Comparison of ENCODE assay signal across 17 cellular contexts in genomic region chr2:3257166-3257565, GRCh38.
A peak's percentile ranks its signal among the peaks of the same experiment; 100 is the strongest.
DNase-seq lines count a peak whose midpoint lies in the region; FAIRE-seq and TF ChIP-seq lines count a peak whose summit lies in the region.
"Had no signal": no experiment of that assay in that cellular context is flagged by ENCODE, and none has a peak within 500 bp of the region (broad histone marks: within the 10 kb centered on the region; RNA-seq: fewer than 3 reads in every experiment).

No MANE protein-coding gene starts in this region.

- H3K18ac ChIP-seq in mesendoderm (ENCODE audit: low read length), result no peak overlapping the region

- no peak for TF ChIP-seq CTCF in A673 (conservative IDR thresholded peaks at IDR 0.05; ENCODE audit: low read depth, low read length)
- TF ChIP-seq CTCF in Caco-2 (IDR thresholded peaks at IDR 0.05; ENCODE audit: insufficient read depth in 1 of 2, low read depth in 1 of 2, low read length in 1 of 2, severe bottlenecking in 1 of 2, unreplicated experiment in 1 of 2), result no peak

- DNase-seq in A673 (ENCODE audit: low spot score) (peak; percentile 40), NCI-H1694 (lab: John Stamatoyannopoulos, UW) (peak; percentile 90), caudate nucleus (lab: John Stamatoyannopoulos, UW) (peak in 44 of 61 donors; percentile 10 to 91 (median 55)), mesendoderm (peak; percentile 70), OCI-M1 (lab: John Stamatoyannopoulos, UW) (no peak), HTR-8/SVneo (ENCODE audit: insufficient read length, low spot score) (no peak), Caco-2 (no peak), NCI-H2227 treated with DMSO at 0.1 percent for 48 hours (lab: John Stamatoyannopoulos, UW) (no peak)
- DNase-seq: activated CD4-positive, alpha-beta T cell treated with anti-CD3 and anti-CD28 coated beads for 1 hour; activated T-cell treated with anti-CD3 and anti-CD28 coated beads, Interleukin-2, amount 50 U/mL, for 72 hours; Calu3; NCI-H146; SW 1271; tibial artery had no signal

- H3K27me3 ChIP-seq in A673 (replicated peaks; ENCODE audit: insufficient read depth, low read depth, low read length, poor library complexity), result no peaks in the 10 kb centered on the region
- no peaks in the 10 kb centered on the region for H3K27me3 ChIP-seq in mesendoderm (ENCODE audit: insufficient read depth, low read length, poor library complexity)
- no peaks in the 10 kb centered on the region for H3K27me3 ChIP-seq in Caco-2 (replicated peaks; ENCODE audit: control insufficient read depth, insufficient read depth, low read length)
- H3K27me3 ChIP-seq: tibial artery had no signal

- H3K27ac ChIP-seq in A673 (ENCODE audit: low read depth, low read length, poor library complexity, severe bottlenecking), result no peak overlapping the region
- peak overlapping the region; percentile 79 for H3K27ac ChIP-seq in caudate nucleus (ENCODE audit: low read depth, low read length)
- H3K27ac ChIP-seq in mesendoderm (ENCODE audit: low read depth, low read length), result no peak overlapping the region
- H3K27ac ChIP-seq: epithelial cell of prostate, KMS-11, tibial artery had no signal

- no CpG with 5 or more reads among the region's 14 CpGs for WGBS in mesendoderm (ENCODE audit: extremely low coverage, insufficient coverage, low lambda C conversion rate)

- H3K4ac ChIP-seq in mesendoderm (ENCODE audit: low read depth, low read length), result no peak overlapping the region

- H3K36me3 ChIP-seq in A673 (ENCODE audit: insufficient read depth, low read length, poor library complexity, severe bottlenecking), result no peaks in the 10 kb centered on the region
- H3K36me3 ChIP-seq in mesendoderm (ENCODE audit: control insufficient read depth, insufficient read depth, low read length), result no peaks in the 10 kb centered on the region
- H3K36me3 ChIP-seq in Caco-2 (ENCODE audit: control insufficient read depth, insufficient read depth, low read length), result no peaks in the 10 kb centered on the region; the same call in 1 of the 2 replicates

- H3K4me1 ChIP-seq in A673 (ENCODE audit: insufficient read depth, low read length, poor library complexity, severe bottlenecking), result peaks cover 11% of the 10 kb centered on the region
- no peaks in the 10 kb centered on the region for H3K4me1 ChIP-seq in mesendoderm (ENCODE audit: control insufficient read depth, low read depth, low read length)
- H3K4me1 ChIP-seq in Caco-2, result no peaks in the 10 kb centered on the region
- H3K4me1 ChIP-seq: tibial artery had no signal

- no peak overlapping the region for H3K4me2 ChIP-seq in mesendoderm (ENCODE audit: low read length)
- H3K4me2 ChIP-seq: KMS-11 had no signal

- H3K4me1 Mint-ChIP-seq in Caco-2 (ENCODE audit: low read depth, unreplicated experiment), result no peaks in the 10 kb centered on the region

- H3K79me1 ChIP-seq in mesendoderm (ENCODE audit: low read length), result peaks cover 3% of the 10 kb centered on the region

- H2BK5ac ChIP-seq in mesendoderm (ENCODE audit: low read length), result no peak overlapping the region

- BruUV-seq in A673 (replicated peaks; lab: Mats Ljungman, UMichigan) (no TSS peak), Caco-2 (replicated peaks; lab: Mats Ljungman, UMichigan) (no TSS peak)

- no peak overlapping the region for H2BK120ac ChIP-seq in mesendoderm (ENCODE audit: low read depth, low read length)

- no peaks in the 10 kb centered on the region for H3K9me3 Mint-ChIP-seq in Caco-2 (ENCODE audit: unreplicated experiment)
- H3K9me3 Mint-ChIP-seq: activated T-cell treated with anti-CD3 and anti-CD28 coated beads, Interleukin-2, amount 50 U/mL, for 72 hours had no signal

- POLR2A ChIA-PET in A673 (lab: Charles Lee; ENCODE audit: low non-redundant PET), result no interaction called here
- POLR2A ChIA-PET in Caco-2 (lab: Charles Lee), result no interaction called here

- H3K27ac Mint-ChIP-seq in Caco-2 (ENCODE audit: unreplicated experiment), result no peak overlapping the region
- H3K27ac Mint-ChIP-seq: activated T-cell treated with anti-CD3 and anti-CD28 coated beads, Interleukin-2, amount 50 U/mL, for 72 hours had no signal

- no peak overlapping the region for H3K9ac ChIP-seq in mesendoderm (ENCODE audit: low read length)
- H3K9ac ChIP-seq: KMS-11 had no signal

- H3K56ac ChIP-seq in mesendoderm (ENCODE audit: low read length), result no peak overlapping the region

- CTCF ChIA-PET in A673 (lab: Charles Lee), result no interaction called here
- CTCF ChIA-PET in Caco-2 (lab: Charles Lee), result no interaction called here

- no peak overlapping the region for H4K8ac ChIP-seq in mesendoderm (ENCODE audit: low read depth, low read length)

- H4K5ac ChIP-seq in mesendoderm (ENCODE audit: low read length), result no peak overlapping the region

- H3K4me3 ChIP-seq in A673 (ENCODE audit: low read depth, low read length, poor library complexity, severe bottlenecking), result no peak overlapping the region
- H3K4me3 ChIP-seq in mesendoderm (ENCODE audit: low read length), result no peak overlapping the region
- H3K4me3 ChIP-seq in Caco-2 (ENCODE audit: low read depth, low read length), result no peak overlapping the region
- H3K4me3 ChIP-seq: tibial artery had no signal

- H3K9me3 ChIP-seq in A673 (ENCODE audit: low read depth, low read length, poor library complexity, severe bottlenecking) (no peaks in the 10 kb centered on the region), Caco-2 (no peaks in the 10 kb centered on the region)
- H3K9me3 ChIP-seq: tibial artery had no signal

- peaks cover 1% of the 10 kb centered on the region for H3K36me3 Mint-ChIP-seq in Caco-2 (ENCODE audit: insufficient read depth, unreplicated experiment)

- H3K79me2 ChIP-seq in mesendoderm (ENCODE audit: control insufficient read depth, insufficient read depth, low read length), result no peaks in the 10 kb centered on the region

- H2AK5ac ChIP-seq in mesendoderm (ENCODE audit: low read length), result no peak overlapping the region

- H3K27me3 Mint-ChIP-seq in Caco-2 (ENCODE audit: insufficient read depth, unreplicated experiment), result no peaks in the 10 kb centered on the region

- no peak overlapping the region for H3K4me3 Mint-ChIP-seq in Caco-2 (ENCODE audit: unreplicated experiment)
- H3K4me3 Mint-ChIP-seq: activated T-cell treated with anti-CD3 and anti-CD28 coated beads, Interleukin-2, amount 50 U/mL, for 72 hours had no signal

- H2BK15ac ChIP-seq in mesendoderm (replicated peaks; ENCODE audit: low read depth), result no peak overlapping the region

- intact Hi-C loops in A673 (cut with micrococcal nuclease; ENCODE audit: unreplicated experiment) (no loop called here), Caco-2 (cut with micrococcal nuclease; ENCODE audit: unreplicated experiment) (no loop called here)

- no peak for FAIRE-seq in HTR-8/SVneo (lab: Jason Lieb, UNC)
- FAIRE-seq: A204.1 had no signal

- no peak overlapping the region for H3K23ac ChIP-seq in mesendoderm (ENCODE audit: low read length)

Comparison
In these comparisons a context has a peak if more than half of its experiments do, and no peak if none do; other contexts are left out.
1. DNase-seq: peak in A673 (single experiment), NCI-H1694 (single experiment), caudate nucleus (44 of 61) and mesendoderm (single experiment); none in OCI-M1 (single experiment), HTR-8/SVneo (single experiment), Caco-2 (0 of 2) and NCI-H2227 treated with DMSO at 0.1 percent for 48 hours (single experiment).